Comparison of ENCODE assay signal across 18 cellular contexts in genomic region chr2:71695235-71696120, GRCh38.
A peak's percentile ranks its signal among the peaks of the same experiment; 100 is the strongest.
DNase-seq lines count a peak whose midpoint lies in the region; ATAC-seq and TF ChIP-seq lines count a peak whose summit lies in the region.
"Had no signal": no experiment of that assay in that cellular context is flagged by ENCODE, and none has a peak within 500 bp of the region (broad histone marks: within the 10 kb centered on the region; RNA-seq: fewer than 3 reads in every experiment).

No MANE protein-coding gene starts in this region.

- H3K4me3 ChIP-seq in heart right ventricle (no peak overlapping the region), left lung (no peak overlapping the region), upper lobe of right lung (no peak overlapping the region)

- TF ChIP-seq CTCF in heart right ventricle (IDR thresholded peaks at IDR 0.05) = no peak
- TF ChIP-seq CTCF in WTC11 (IDR thresholded peaks at IDR 0.05) = no peak
- no peak for TF ChIP-seq CTCF in left lung (IDR thresholded peaks at IDR 0.05)
- no peak for TF ChIP-seq CTCF in upper lobe of right lung (IDR thresholded peaks at IDR 0.05)

- H3K4me1 Mint-ChIP-seq in WTC11 = peaks cover 68% of the 10 kb centered on the region

- peak; percentile 20 for DNase-seq in left ventricle myocardium superior
- no peak for DNase-seq in heart right ventricle
- no peak for DNase-seq in WTC11 (ENCODE audit: low spot score)
- DNase-seq in left lung = peak; percentile 25 to 51
- DNase-seq in upper lobe of right lung = peak; percentile 35
- no peak for DNase-seq in NCI-H1436 treated with DMSO at 0.1 percent for 48 hours (lab: John Stamatoyannopoulos, UW)
- no peak for DNase-seq in G401 (ENCODE audit: low spot score)
- no peak for DNase-seq in DMS79 (lab: John Stamatoyannopoulos, UW)
- DNase-seq: BE2C; Caco-2; CD4-positive, alpha-beta T cell; KBM-7; NCI-H1105; NCI-H1694; NCI-H82; OCI-M1; SHP77 treated with DMSO at 0.1 percent for 48 hours; SK-N-SH had no signal

- H3K9me3 ChIP-seq in heart right ventricle = no peaks in the 10 kb centered on the region
- H3K9me3 ChIP-seq in left lung = no peaks in the 10 kb centered on the region
- H3K9me3 ChIP-seq in upper lobe of right lung = no peaks in the 10 kb centered on the region
- H3K9me3 ChIP-seq: BE2C, Caco-2, SK-N-SH had no signal

- 86 to 90% methylated on average over 13 of the region's 13 CpGs for WGBS in heart right ventricle, 2 donors

- peaks cover 4% of the 10 kb centered on the region; the same call in 1 of the 2 replicates for H3K27me3 Mint-ChIP-seq in WTC11 (ENCODE audit: low read depth)
- H3K27me3 Mint-ChIP-seq: CD4-positive, alpha-beta T cell had no signal

- no peaks in the 10 kb centered on the region; the same call in 1 of the 2 replicates for H3K36me3 Mint-ChIP-seq in WTC11

- in situ Hi-C loops in G401 (cut with HindIII; ENCODE audit: low sequenced_read_pairs) = no loop called here

- H3K27ac ChIP-seq in heart right ventricle (no peak overlapping the region), left lung (no peak overlapping the region), upper lobe of right lung (no peak overlapping the region)

- CTCF ChIA-PET in WTC11 (lab: Charles Lee) = interaction anchor here (0.7 to 1.6 kb wide), 3 partner anchors 102 to 185 kb away, joined by 3 to 5 read pairs (median 3); no protein-coding TSS in a partner anchor

- H3K9me3 Mint-ChIP-seq in WTC11 = peaks cover 7% of the 10 kb centered on the region
- H3K9me3 Mint-ChIP-seq: CD4-positive, alpha-beta T cell had no signal

- H3K4me1 ChIP-seq in heart right ventricle (peaks cover 4 to 37% (median 13%) of the 10 kb centered on the region in 9 donors), left lung (no peaks in the 10 kb centered on the region), upper lobe of right lung (no peaks in the 10 kb centered on the region)
- H3K4me1 ChIP-seq: BE2C, Caco-2 had no signal

- H3K27me3 ChIP-seq in heart right ventricle = peaks cover 0 to 3% (median 0%) of the 10 kb centered on the region in 7 donors
- H3K27me3 ChIP-seq in left lung = no peaks in the 10 kb centered on the region
- no peaks in the 10 kb centered on the region for H3K27me3 ChIP-seq in upper lobe of right lung
- H3K27me3 ChIP-seq: BE2C had no signal

- no peaks in the 10 kb centered on the region for H3K36me3 ChIP-seq in heart right ventricle
- H3K36me3 ChIP-seq in left lung = no peaks in the 10 kb centered on the region
- H3K36me3 ChIP-seq in upper lobe of right lung = no peaks in the 10 kb centered on the region
- H3K36me3 ChIP-seq: BE2C had no signal

- intact Hi-C loops in left ventricle myocardium superior (cut with micrococcal nuclease) = no loop called here
- intact Hi-C loops in heart right ventricle (cut with DNase I) = no loop called here
- intact Hi-C loops in left lung (cut with DNase I) = no loop called here
- intact Hi-C loops in upper lobe of right lung (cut with DNase I) = no loop called here

- ATAC-seq in left ventricle myocardium superior = no peak
- no peak for ATAC-seq in heart right ventricle
- no peak for ATAC-seq in WTC11
- ATAC-seq in left lung = no peak
- no peak for ATAC-seq in upper lobe of right lung

- H3K4me3 Mint-ChIP-seq in WTC11 = no peak overlapping the region
- H3K4me3 Mint-ChIP-seq: CD4-positive, alpha-beta T cell had no signal

- POLR2A ChIA-PET in WTC11 (lab: Charles Lee) = no interaction called here

- 0 out of 2 replicates have a peak overlapping the region, but pooled peaks have one; percentile 54 for H3K27ac Mint-ChIP-seq in WTC11
- H3K27ac Mint-ChIP-seq: CD4-positive, alpha-beta T cell had no signal

TF ChIP-seq in WTC11, 78 proteins besides CTCF, POLR2A, EP300 and RAD21:
- TF ChIP-seq GTF2I (CRISPR knock-in tag; conservative IDR thresholded peaks at IDR 0.05) (no peak), ATF6 (CRISPR knock-in tag; IDR thresholded peaks at IDR 0.05) (no peak), GABPB1 (CRISPR knock-in tag; IDR thresholded peaks at IDR 0.05) (no peak), ZNF263 (CRISPR knock-in tag; IDR thresholded peaks at IDR 0.05; ENCODE audit: low read depth) (peak; percentile 95)

Comparison
In these comparisons a context has a peak if more than half of its experiments do, and no peak if none do; other contexts are left out.
1. DNase-seq: peak in left ventricle myocardium superior (single experiment), left lung (2 of 2) and upper lobe of right lung (single experiment); none in heart right ventricle (0 of 2), WTC11 (single experiment), NCI-H1436 treated with DMSO at 0.1 percent for 48 hours (single experiment), G401 (single experiment) and DMS79 (single experiment).